Comparison of ENCODE assay signal across 23 cellular contexts in genomic region chr6:167515873-167516507, GRCh38.
DNase-seq lines count a peak whose midpoint lies in the region; ATAC-seq, FAIRE-seq and TF ChIP-seq lines count a peak whose summit lies in the region.
"Had no signal": no experiment of that assay in that cellular context is flagged by ENCODE, and none has a peak within 500 bp of the region (broad histone marks: within the 10 kb centered on the region; RNA-seq: fewer than 3 reads in every experiment).

No MANE protein-coding gene starts in this region.

- CTCF ChIA-PET in HepG2 (lab: Yijun Ruan, JAX; ENCODE audit: low intra/inter-chr PET ratio, low total read pairs), result no interaction called here
- CTCF ChIA-PET in IMR-90 (lab: Yijun Ruan, JAX), result no interaction called here

- BruUV-seq in HepG2 (replicated peaks; lab: Mats Ljungman, UMichigan), result no TSS peak
- BruUV-seq in IMR-90 (replicated peaks; lab: Mats Ljungman, UMichigan), result no TSS peak

- TF ChIP-seq POLR2A in HepG2 (IDR thresholded peaks at IDR 0.05; ENCODE audit: insufficient read depth in 1 of 2, low read depth in 2 of 2, low read length in 2 of 2), result no peak
- TF ChIP-seq POLR2A in right lobe of liver (IDR thresholded peaks at IDR 0.05), result no peak
- no peak for TF ChIP-seq POLR2A in IMR-90 (IDR thresholded peaks at IDR 0.05; ENCODE audit: low read depth, low read length)

- H2BK12ac ChIP-seq in neuronal stem cell (ENCODE audit: low read length), result no peak overlapping the region

- H4K8ac ChIP-seq in IMR-90 (ENCODE audit: low read depth in 2 of 2, low read length in 2 of 2) (no peak overlapping the region), neuronal stem cell (ENCODE audit: low read depth, low read length) (no peak overlapping the region)

- H2BK120ac ChIP-seq in IMR-90 (ENCODE audit: low read depth, low read length), result no peak overlapping the region
- no peak overlapping the region for H2BK120ac ChIP-seq in neuronal stem cell (ENCODE audit: low read depth, low read length)

- H4K20me1 ChIP-seq in HepG2 (ENCODE audit: insufficient read depth, low read length), result no peaks in the 10 kb centered on the region
- H4K20me1 ChIP-seq in IMR-90 (ENCODE audit: insufficient read depth, low read length), result no peaks in the 10 kb centered on the region
- H4K20me1 ChIP-seq: BLaER1 had no signal

- H4K5ac ChIP-seq in IMR-90 (ENCODE audit: low read depth, low read length), result no peak overlapping the region

- ATAC-seq in HepG2 (no peak), right lobe of liver (no peak), IMR-90 (ENCODE audit: low read depth) (no peak), esophagus mucosa (no peak)
- ATAC-seq: CD8-positive, alpha-beta T cell; GM12878 had no signal

- H3K36me3 ChIP-seq in HepG2 (replicated peaks in 1 of 2; ENCODE audit: control insufficient read depth in 1 of 2, insufficient read depth in 2 of 2, low read length in 2 of 2) (no peaks in the 10 kb centered on the region), right lobe of liver (no peaks in the 10 kb centered on the region), IMR-90 (ENCODE audit: control insufficient read depth, insufficient read depth, low read length) (no peaks in the 10 kb centered on the region), neuronal stem cell (replicated peaks in 1 of 2; ENCODE audit: control insufficient read depth in 2 of 2, insufficient read depth in 2 of 2, low read length in 2 of 2) (peaks cover 0 to 2% of the 10 kb centered on the region in 2 donors)
- H3K36me3 ChIP-seq: BLaER1 had no signal

- peak; percentile 23 for FAIRE-seq in HepG2 (lab: Jason Lieb, UNC)
- FAIRE-seq: A204.1, GM12878, GM18507 had no signal

- H3K79me2 ChIP-seq in HepG2 (ENCODE audit: insufficient read depth, low read length), result no peaks in the 10 kb centered on the region

- TF ChIP-seq EP300 in HepG2 (IDR thresholded peaks at IDR 0.05; ENCODE audit: low read depth in 2 of 2, low read length in 2 of 2) (no peak), HepG2 (CRISPR knock-in tag; IDR thresholded peaks at IDR 0.05; ENCODE audit: borderline replicate concordance) (no peak)

- no peak overlapping the region for H4K91ac ChIP-seq in IMR-90 (ENCODE audit: insufficient read depth, low read depth, low read length)
- no peak overlapping the region for H4K91ac ChIP-seq in neuronal stem cell (ENCODE audit: low read depth, low read length, poor library complexity)

- H3K27me3 ChIP-seq in HepG2 (ENCODE audit: control insufficient read depth in 1 of 2, insufficient read depth in 2 of 2, low read length in 2 of 2) (peaks cover 3 to 18% of the 10 kb centered on the region in 2 experiments; a peak in 2 of 5 replicates), right lobe of liver (no peaks in the 10 kb centered on the region), IMR-90 (ENCODE audit: control insufficient read depth, insufficient read depth, low read length) (no peaks in the 10 kb centered on the region), neuronal stem cell (ENCODE audit: control insufficient read depth in 3 of 3, insufficient read depth in 3 of 3, low read depth in 1 of 3, low read length in 3 of 3) (no peaks in the 10 kb centered on the region)
- H3K27me3 ChIP-seq: BLaER1 had no signal

- H3K14ac ChIP-seq in IMR-90 (replicated peaks; ENCODE audit: low read depth, low read length) (no peak overlapping the region), neuronal stem cell (ENCODE audit: low read length) (no peak overlapping the region)

- intact Hi-C loops in HepG2 (cut with micrococcal nuclease; ENCODE audit: unreplicated experiment), result no loop called here
- intact Hi-C loops in right lobe of liver (cut with DNase I), result no loop called here
- intact Hi-C loops in IMR-90 (cut with micrococcal nuclease), result no loop called here

- H2AK5ac ChIP-seq in IMR-90 (ENCODE audit: low read depth, low read length) (no peak overlapping the region), neuronal stem cell (ENCODE audit: low read depth, low read length) (no peak overlapping the region)

- H2BK5ac ChIP-seq in IMR-90 (ENCODE audit: low read depth, low read length, poor library complexity, severe bottlenecking) (peak overlapping the region; percentile 20), neuronal stem cell (ENCODE audit: low read length) (no peak overlapping the region)

- H3K9me1 ChIP-seq in IMR-90 (ENCODE audit: insufficient read depth, low read length), result no peaks in the 10 kb centered on the region

- in situ Hi-C loops in HepG2 (cut with HindIII; ENCODE audit: extremely low pct_ligation_motif_present, low pct_unique_long_range_greater_than_20kb) (no loop called here), IMR-90 (cut with MboI; ENCODE audit: low sequenced_read_pairs) (no loop called here)

- no peak overlapping the region for H3K4me2 ChIP-seq in HepG2 (ENCODE audit: low read depth, low read length)
- H3K4me2 ChIP-seq in IMR-90 (ENCODE audit: low read depth, low read length), result no peak overlapping the region
- H3K4me2 ChIP-seq in neuronal stem cell (ENCODE audit: insufficient read depth, low read length, poor library complexity, severe bottlenecking), result no peak overlapping the region

- no peak overlapping the region for H3K4ac ChIP-seq in IMR-90 (ENCODE audit: low read depth, low read length)
- no peak overlapping the region for H3K4ac ChIP-seq in neuronal stem cell (ENCODE audit: low read length)

- H3K9me3 ChIP-seq in HepG2 (ENCODE audit: low read length), result no peaks in the 10 kb centered on the region
- no peaks in the 10 kb centered on the region for H3K9me3 ChIP-seq in right lobe of liver
- peaks cover 31% of the 10 kb centered on the region for H3K9me3 ChIP-seq in IMR-90 (ENCODE audit: control insufficient read depth, insufficient read depth, low read length)
- H3K9me3 ChIP-seq in neuronal stem cell (replicated peaks in 1 of 2; ENCODE audit: control insufficient read depth in 2 of 2, insufficient read depth in 1 of 2, low read depth in 1 of 2, low read length in 2 of 2), result peaks cover 0 to 3% of the 10 kb centered on the region in 2 donors
- H3K9me3 ChIP-seq: BLaER1, Caco-2 had no signal

- POLR2A ChIA-PET in HepG2 (lab: Yijun Ruan, JAX) (no interaction called here), IMR-90 (lab: Charles Lee; ENCODE audit: unreplicated experiment) (no interaction called here)

- peaks cover 20% of the 10 kb centered on the region for H3K4me1 ChIP-seq in HepG2 (ENCODE audit: insufficient read depth, low read length)
- no peaks in the 10 kb centered on the region for H3K4me1 ChIP-seq in right lobe of liver
- H3K4me1 ChIP-seq in IMR-90 (ENCODE audit: control insufficient read depth, insufficient read depth, low read length), result no peaks in the 10 kb centered on the region
- peaks cover 1 to 4% of the 10 kb centered on the region in 2 donors for H3K4me1 ChIP-seq in neuronal stem cell (ENCODE audit: control insufficient read depth in 2 of 2, insufficient read depth in 1 of 2, low read depth in 1 of 2, low read length in 2 of 2)
- H3K4me1 ChIP-seq: Caco-2 had no signal

- dilution Hi-C loops in IMR-90 (cut with HindIII; ENCODE audit: low sequenced_read_pairs, unreplicated experiment), result no loop called here

- H2AK9ac ChIP-seq in IMR-90 (replicated peaks; ENCODE audit: low read depth, low read length, poor library complexity), result no peak overlapping the region

- no peak overlapping the region for H2BK20ac ChIP-seq in IMR-90 (ENCODE audit: low read depth, low read length)

- H2BK15ac ChIP-seq in IMR-90 (ENCODE audit: low read depth, low read length) (no peak overlapping the region), neuronal stem cell (ENCODE audit: low read length) (no peak overlapping the region)

- H3K18ac ChIP-seq in IMR-90 (ENCODE audit: low read depth, low read length) (no peak overlapping the region), neuronal stem cell (ENCODE audit: low read length) (no peak overlapping the region)

- H2AFZ ChIP-seq in HepG2 (ENCODE audit: low read length) (no peak overlapping the region), IMR-90 (replicated peaks; ENCODE audit: low read length, poor library complexity) (no peak overlapping the region), neuronal stem cell (ENCODE audit: low read length) (no peak overlapping the region)

- H3K4me3 ChIP-seq in HepG2 (replicated peaks in 1 of 3; ENCODE audit: insufficient read depth in 1 of 3, low read depth in 2 of 3, low read length in 3 of 3), result no peak overlapping the region
- H3K4me3 ChIP-seq in right lobe of liver, result no peak overlapping the region
- no peak overlapping the region for H3K4me3 ChIP-seq in IMR-90 (ENCODE audit: insufficient read depth, low read depth, low read length)
- H3K4me3 ChIP-seq in neuronal stem cell (ENCODE audit: low read length in 2 of 2), result no peak overlapping the region
- H3K4me3 ChIP-seq: BLaER1, GM12878 had no signal

- H3K79me1 ChIP-seq in IMR-90 (ENCODE audit: low read depth in 1 of 2, low read length in 2 of 2) (no peaks in the 10 kb centered on the region), neuronal stem cell (ENCODE audit: low read depth, low read length) (no peaks in the 10 kb centered on the region)

- TF ChIP-seq CTCF in HepG2 (CRISPR knock-in tag; IDR thresholded peaks at IDR 0.05) (no peak), right lobe of liver (IDR thresholded peaks at IDR 0.05) (no peak), IMR-90 (conservative IDR thresholded peaks at IDR 0.05; ENCODE audit: low read depth, low read length) (no peak)

- no peak overlapping the region for H3K56ac ChIP-seq in IMR-90 (ENCODE audit: extremely low read depth, insufficient read depth, low read length)

- 43% methylated on average over 4 of the region's 4 CpGs for WGBS in HepG2 (ENCODE audit: low lambda C conversion rate)
- 47% methylated on average over 4 of the region's 4 CpGs for WGBS in right lobe of liver (ENCODE audit: insufficient coverage, low coverage, low lambda C conversion rate, missing lambda C conversion rate)
- 50% methylated on average over 2 of the region's 4 CpGs; no CpG with 5 or more reads in 1 of the 2 experiments for WGBS in IMR-90 (ENCODE audit: extremely low coverage in 2 of 2, insufficient read length in 1 of 2), 2 experiments
- WGBS in neuronal stem cell (ENCODE audit: extremely low coverage in 2 of 2, insufficient read length in 2 of 2, insufficient replicate concordance in 1 of 2), 2 donors, result no CpG with 5 or more reads among the region's 4 CpGs

- no peak for DNase-seq in HepG2 (ENCODE audit: low spot score)
- no peak for DNase-seq in right lobe of liver
- DNase-seq in IMR-90, result no peak
- no peak for DNase-seq in neuronal stem cell (ENCODE audit: low spot score)
- no peak for DNase-seq in NCI-H2081 treated with DMSO at 0.1 percent for 48 hours (lab: John Stamatoyannopoulos, UW)
- DNase-seq in activated naive CD4-positive, alpha-beta T cell treated with Interleukin-2 at 50 U/mL for 16 hours, result no peak
- DNase-seq: Caco-2; CD4-positive, CD25-positive, alpha-beta regulatory T cell; CD8-positive, alpha-beta T cell; DMS153; EL; GDM1; GOT3; H7; HCEC 1CT; HFFc6 had no signal

- TF ChIP-seq RAD21 in HepG2 (CRISPR knock-in tag; IDR thresholded peaks at IDR 0.05), result no peak
- no peak for TF ChIP-seq RAD21 in IMR-90 (IDR thresholded peaks at IDR 0.05; ENCODE audit: low read length)

- H3K27ac ChIP-seq in HepG2 (ENCODE audit: extremely low read length, insufficient read depth, low read length) (no peak overlapping the region), right lobe of liver (no peak overlapping the region), IMR-90 (ENCODE audit: insufficient read depth, low read length) (no peak overlapping the region), neuronal stem cell (replicated peaks; ENCODE audit: low read length) (no peak overlapping the region)
- H3K27ac ChIP-seq: 22Rv1, BLaER1, C4-2B had no signal

- H3K23ac ChIP-seq in IMR-90 (ENCODE audit: low read depth, low read length) (no peak overlapping the region), neuronal stem cell (ENCODE audit: low read depth, low read length, poor library complexity) (no peak overlapping the region)

- H3K9ac ChIP-seq in HepG2 (ENCODE audit: insufficient read depth, low read depth, low read length) (no peak overlapping the region), IMR-90 (ENCODE audit: low read depth, low read length) (no peak overlapping the region), neuronal stem cell (ENCODE audit: low read depth, low read length, poor library complexity) (peak overlapping the region; percentile 36)
- H3K9ac ChIP-seq: BLaER1 had no signal
